Comparison of ENCODE assay signal across 15 cellular contexts in the genomic region with DNA sequence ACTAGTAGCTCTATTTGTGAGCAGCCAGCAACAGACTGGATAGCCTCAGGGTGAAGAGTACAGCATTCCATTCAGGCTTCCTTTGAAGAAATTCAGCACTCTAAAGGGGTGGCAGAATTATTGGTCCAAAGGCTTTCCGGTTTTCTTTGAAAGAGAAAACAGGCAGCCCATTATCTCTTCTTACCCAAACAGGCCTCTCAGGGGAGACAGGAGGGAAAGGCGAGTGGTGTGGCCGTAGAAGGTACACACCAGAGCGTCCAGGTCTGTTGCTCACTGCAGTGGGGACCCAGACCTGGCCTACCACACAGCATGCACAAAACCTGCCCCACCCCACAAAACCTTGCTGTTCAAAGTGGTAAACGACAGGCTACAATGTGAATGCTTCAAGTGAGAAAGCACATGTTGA.
DNase-seq lines count a peak whose midpoint lies in the region; ATAC-seq, FAIRE-seq and TF ChIP-seq lines count a peak whose summit lies in the region.
"Had no signal": no experiment of that assay in that cellular context is flagged by ENCODE, and none has a peak within 500 bp of the region (broad histone marks: within the 10 kb centered on the region; RNA-seq: fewer than 3 reads in every experiment).

No MANE protein-coding gene starts in this region.

- H3K27me3 ChIP-seq in HUES48 (ENCODE audit: control insufficient read depth, insufficient read depth, low read length) (no peaks in the 10 kb centered on the region), K562 (ENCODE audit: control insufficient read depth in 2 of 2, insufficient read depth in 2 of 2, low read length in 2 of 2) (no peaks in the 10 kb centered on the region), muscle layer of colon (ENCODE audit: control insufficient read depth in 1 of 2, insufficient read depth in 2 of 2, low read length in 2 of 2) (no peaks in the 10 kb centered on the region)
- no peaks in the 10 kb centered on the region for H3K27me3 ChIP-seq in CD8-positive, alpha-beta T cell (ENCODE audit: insufficient read depth, low read length)
- H3K27me3 ChIP-seq: brain microvascular endothelial cell, suprapubic skin had no signal

- peak overlapping the region; percentile 85 for H2AFZ ChIP-seq in K562 (ENCODE audit: low read depth, low read length)

- no peak overlapping the region for H3K4me3 ChIP-seq in HUES48 (ENCODE audit: low read depth, low read length)
- H3K4me3 ChIP-seq in K562: no peak overlapping the region
- no peak overlapping the region for H3K4me3 ChIP-seq in muscle layer of colon (ENCODE audit: low read depth in 1 of 2, low read length in 2 of 2)
- H3K4me3 ChIP-seq in CD8-positive, alpha-beta T cell (ENCODE audit: low read depth, low read length): no peak overlapping the region
- H3K4me3 ChIP-seq: suprapubic skin had no signal

- H3K4me3 Mint-ChIP-seq in CD8-positive, alpha-beta T cell: no peak overlapping the region
- H3K4me3 Mint-ChIP-seq: activated T-cell treated with anti-CD3 and anti-CD28 coated beads, Interleukin-2, amount 50 U/mL, for 4 hours had no signal

- no peaks in the 10 kb centered on the region for H3K9me3 Mint-ChIP-seq in CD8-positive, alpha-beta T cell
- H3K9me3 Mint-ChIP-seq: activated T-cell treated with anti-CD3 and anti-CD28 coated beads, Interleukin-2, amount 50 U/mL, for 4 hours had no signal

- H3K27ac Mint-ChIP-seq in CD8-positive, alpha-beta T cell: no peak overlapping the region

- intact Hi-C loops in K562 (cut with micrococcal nuclease): no loop called here
- intact Hi-C loops in CD8-positive, alpha-beta T cell (cut with DNase I, micrococcal nuclease): no loop called here

- H4K20me1 ChIP-seq in K562 (replicated peaks; ENCODE audit: control insufficient read depth, insufficient read depth, low read length): no peaks in the 10 kb centered on the region

- H3K27ac ChIP-seq in HUES48 (ENCODE audit: low read depth, low read length) (peak overlapping the region; percentile 94), K562 (ENCODE audit: extremely low read depth, low read depth, low read length) (peak overlapping the region; percentile 27; the same call in 2 of the 3 replicates), muscle layer of colon (ENCODE audit: low read depth, low read length) (peak overlapping the region; percentile 17)
- no peak overlapping the region for H3K27ac ChIP-seq in CD8-positive, alpha-beta T cell (ENCODE audit: low read depth, low read length)
- H3K27ac ChIP-seq: brain microvascular endothelial cell, suprapubic skin had no signal

- H3K4me1 ChIP-seq in HUES48 (ENCODE audit: control insufficient read depth, insufficient read depth, low read length): peaks cover 88% of the 10 kb centered on the region
- peaks cover 3 to 50% of the 10 kb centered on the region in 2 experiments; a peak in 4 of 5 replicates for H3K4me1 ChIP-seq in K562 (replicated peaks in 1 of 2; ENCODE audit: control insufficient read depth in 2 of 2, insufficient read depth in 2 of 2, low read length in 2 of 2)
- peaks cover 50% of the 10 kb centered on the region for H3K4me1 ChIP-seq in muscle layer of colon (ENCODE audit: insufficient read depth, low read length)
- H3K4me1 ChIP-seq in CD8-positive, alpha-beta T cell (ENCODE audit: insufficient read depth, low read length): no peaks in the 10 kb centered on the region

- no peaks in the 10 kb centered on the region for H3K79me2 ChIP-seq in K562 (ENCODE audit: control insufficient read depth, insufficient read depth, low read length)

- no peak for TF ChIP-seq POLR2A in K562 (conservative IDR thresholded peaks at IDR 0.05)

- CTCF ChIA-PET in K562 (lab: Yijun Ruan, JAX; ENCODE audit: low intra/inter-chr PET ratio): no interaction called here
- CTCF ChIA-PET in CD8-positive, alpha-beta T cell (lab: Charles Lee): no interaction called here

- 0 out of 4 replicates have a peak, but pooled peaks of 1 of the 2 experiments have one; percentile 6 for TF ChIP-seq RAD21 in K562 (CRISPR knock-in tag; conservative IDR thresholded peaks at IDR 0.05 in 1 of 2, IDR thresholded peaks at IDR 0.05 in 1 of 2)

- no peaks in the 10 kb centered on the region for H3K36me3 Mint-ChIP-seq in CD8-positive, alpha-beta T cell

- H3K9ac ChIP-seq in HUES48 (ENCODE audit: low read depth, low read length): no peak overlapping the region
- H3K9ac ChIP-seq in K562 (ENCODE audit: insufficient read depth in 1 of 2, low read depth in 2 of 2, low read length in 2 of 2): peak overlapping the region; percentile 14 to 86; a peak in 3 of 4 replicates
- no peak overlapping the region for H3K9ac ChIP-seq in muscle layer of colon (ENCODE audit: low read length)

- ATAC-seq in K562 (peak; percentile 73), HG02840 (IDR thresholded peaks at IDR 0.05; ENCODE audit: low FRiP score, unreplicated experiment) (no peak)
- ATAC-seq in CD8-positive, alpha-beta T cell: no peak
- ATAC-seq: activated T-cell treated with anti-CD3 and anti-CD28 coated beads, Interleukin-2, amount 50 U/mL, for 4 hours; Right ventricle myocardium inferior had no signal

- DNase-seq in AG20443 (ENCODE audit: low spot score): peak; percentile 24
- DNase-seq in K562 (ENCODE audit: extremely low read depth in 1 of 4, low spot score in 3 of 4): peak in 2 of 4 experiments; percentile 44 to 69
- DNase-seq in CD8-positive, alpha-beta T cell: no peak
- DNase-seq in GF-D8 (lab: John Stamatoyannopoulos, UW): no peak
- DNase-seq in activated T-cell treated with anti-CD3 and anti-CD28 coated beads, Interleukin-2, amount 50 U/mL, for 1 hour: no peak
- DNase-seq: activated T-cell treated with anti-CD3 and anti-CD28 coated beads, Interleukin-2, amount 50 U/mL, for 4 hours; AML-193; brain microvascular endothelial cell; NCI-H2107; posterior cingulate gyrus had no signal

- no peak for TF ChIP-seq CTCF in K562 (IDR thresholded peaks at IDR 0.05 in 2 of 3, conservative IDR thresholded peaks at IDR 0.05 in 1 of 3; ENCODE audit: insufficient read depth in 2 of 3, low read depth in 1 of 3, low read length in 3 of 3)
- TF ChIP-seq CTCF in CD8-positive, alpha-beta T cell (IDR thresholded peaks at IDR 0.05): no peak

- BruUV-seq in K562 (replicated peaks; lab: Mats Ljungman, UMichigan): no TSS peak

- H3K9me3 ChIP-seq in HUES48 (ENCODE audit: control insufficient read depth, insufficient read depth, low read length): no peaks in the 10 kb centered on the region
- H3K9me3 ChIP-seq in K562 (replicated peaks; ENCODE audit: control insufficient read depth, insufficient read depth, low read depth, low read length): no peaks in the 10 kb centered on the region
- H3K9me3 ChIP-seq in muscle layer of colon (ENCODE audit: low read length): no peaks in the 10 kb centered on the region
- H3K9me3 ChIP-seq in CD8-positive, alpha-beta T cell (ENCODE audit: low read length): no peaks in the 10 kb centered on the region
- H3K9me3 ChIP-seq: suprapubic skin had no signal

- H3K36me3 ChIP-seq in HUES48 (ENCODE audit: control insufficient read depth, insufficient read depth, low read length): no peaks in the 10 kb centered on the region
- no peaks in the 10 kb centered on the region for H3K36me3 ChIP-seq in K562 (ENCODE audit: control insufficient read depth, insufficient read depth, low read length)
- H3K36me3 ChIP-seq in muscle layer of colon (ENCODE audit: insufficient read depth, low read length): no peaks in the 10 kb centered on the region
- H3K36me3 ChIP-seq in CD8-positive, alpha-beta T cell (ENCODE audit: insufficient read depth, low read length): no peaks in the 10 kb centered on the region
- H3K36me3 ChIP-seq: brain microvascular endothelial cell, suprapubic skin had no signal

- peak overlapping the region; percentile 22 for H3K4me2 ChIP-seq in K562 (ENCODE audit: insufficient read depth, low read length)

- 9% methylated on average over 5 of the region's 5 CpGs for WGBS in K562 (ENCODE audit: insufficient coverage, low coverage, missing lambda C conversion rate)

- no peaks in the 10 kb centered on the region for H3K4me1 Mint-ChIP-seq in CD8-positive, alpha-beta T cell (ENCODE audit: low read depth)

- TF ChIP-seq EP300 in K562 (IDR thresholded peaks at IDR 0.05; ENCODE audit: low read length): no peak

- H3K9me1 ChIP-seq in K562 (ENCODE audit: control insufficient read depth, insufficient read depth, low read length): no peaks in the 10 kb centered on the region

- FAIRE-seq in K562 (lab: Jason Lieb, UNC): no peak

- POLR2A ChIA-PET in K562 (lab: Yijun Ruan, JAX): interaction anchor here (2.0 kb wide), 1 partner anchor 11 kb away, joined by 5 read pairs; no protein-coding TSS in a partner anchor
- POLR2A ChIA-PET in CD8-positive, alpha-beta T cell (lab: Charles Lee): interaction anchor here (0.5 kb wide), 1 partner anchor 287 kb away, joined by 3 read pairs; no protein-coding TSS in a partner anchor

- peaks cover 27% of the 10 kb centered on the region for H3K27me3 Mint-ChIP-seq in CD8-positive, alpha-beta T cell (ENCODE audit: low read depth)

- in situ Hi-C loops in K562 (cut with MboI): no loop called here

TF ChIP-seq in K562, 482 proteins besides CTCF, POLR2A, EP300 and RAD21 (continues in another document):
- no peak for TF ChIP-seq GATA2 (CRISPR knock-in tag; IDR thresholded peaks at IDR 0.05)
- TF ChIP-seq L3MBTL2 (IDR thresholded peaks at IDR 0.05): peak; percentile 75
- TF ChIP-seq ZNF12 (CRISPR knock-in tag; IDR thresholded peaks at IDR 0.05): no peak
- TF ChIP-seq, protein P1, sequence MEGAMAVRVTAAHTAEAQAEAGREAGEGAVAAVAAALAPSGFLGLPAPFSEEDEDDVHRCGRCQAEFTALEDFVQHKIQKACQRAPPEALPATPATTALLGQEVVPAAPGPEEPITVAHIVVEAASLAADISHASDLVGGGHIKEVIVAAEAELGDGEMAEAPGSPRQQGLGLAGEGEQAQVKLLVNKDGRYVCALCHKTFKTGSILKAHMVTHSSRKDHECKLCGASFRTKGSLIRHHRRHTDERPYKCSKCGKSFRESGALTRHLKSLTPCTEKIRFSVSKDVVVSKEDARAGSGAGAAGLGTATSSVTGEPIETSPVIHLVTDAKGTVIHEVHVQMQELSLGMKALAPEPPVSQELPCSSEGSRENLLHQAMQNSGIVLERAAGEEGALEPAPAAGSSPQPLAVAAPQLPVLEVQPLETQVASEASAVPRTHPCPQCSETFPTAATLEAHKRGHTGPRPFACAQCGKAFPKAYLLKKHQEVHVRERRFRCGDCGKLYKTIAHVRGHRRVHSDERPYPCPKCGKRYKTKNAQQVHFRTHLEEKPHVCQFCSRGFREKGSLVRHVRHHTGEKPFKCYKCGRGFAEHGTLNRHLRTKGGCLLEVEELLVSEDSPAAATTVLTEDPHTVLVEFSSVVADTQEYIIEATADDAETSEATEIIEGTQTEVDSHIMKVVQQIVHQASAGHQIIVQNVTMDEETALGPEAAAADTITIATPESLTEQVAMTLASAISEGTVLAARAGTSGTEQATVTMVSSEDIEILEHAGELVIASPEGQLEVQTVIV (CRISPR knock-in tag; IDR thresholded peaks at IDR 0.05; ENCODE audit: borderline replicate concordance): no peak

Comparison
In these comparisons a context has a peak if more than half of its experiments do, and no peak if none do; other contexts are left out.
1. H3K9ac ChIP-seq: peak in K562 (2 of 2); none in HUES48 (single experiment) and muscle layer of colon (single experiment).